In genomic region chr6:135498178-135498841, GRCh38 we compare ENCODE assay signal across 1 cellular context.
TF ChIP-seq lines count a peak whose summit lies in the region.

No MANE protein-coding gene starts in this region.

TF ChIP-seq in HCT116, 20 proteins besides CTCF, POLR2A, EP300 and RAD21 (continued from another document):
- TF ChIP-seq ZBTB33 (IDR thresholded peaks at IDR 0.05; ENCODE audit: extremely low read depth, insufficient replicate concordance, low read length) (no peak), ZFX (IDR thresholded peaks at IDR 0.05) (no peak), JUND (IDR thresholded peaks at IDR 0.05) (peak; percentile 56)
